In genomic region chr6:99568103-99568933, GRCh38 we compare ENCODE assay signal across 8 cellular contexts. TPM values are rescaled to one million over a fixed set of nuclear protein-coding genes. Genes with fewer than 3 reads are reported as not detected.
DNase-seq lines count a peak whose midpoint lies in the region; ATAC-seq and TF ChIP-seq lines count a peak whose summit lies in the region.

Gene CCNC (minus strand): TSS chr6:99568660. CDS start chr6:99568527, 133 bp downstream.

- intact Hi-C loops in activated T-helper 2 cell treated with anti-CD3 and anti-CD28 coated beads, Interferon-gamma antibody, Interleukin-2, Interleukin-4, amounts not matched to agents 10 μg/mL and 5 μg/mL and 100 μg/mL, durations not matched to agents 14 hours and 24 hours and 36 hours (cut with micrococcal nuclease): loop anchor here (1.0 kb wide), 3 partner anchors 47 to 143 kb away; partner anchors contain the start of genes PNISR and USP45
- intact Hi-C loops in natural killer cell (cut with micrococcal nuclease): loop anchor here (2.0 kb wide), 2 partner anchors 48 to 144 kb away; partner anchors contain the start of gene PNISR

- H3K4me3 ChIP-seq in DND-41 (ENCODE audit: low read depth in 1 of 2, low read length in 2 of 2) (peak within 1 kb of the TSS; percentile 88 to 95), Karpas-422 (ENCODE audit: low read length) (peak within 1 kb of the TSS; percentile 100)

- peaks cover 31% of the 10 kb centered on the region for H3K4me1 ChIP-seq in DND-41 (ENCODE audit: insufficient read depth, low read length)
- peaks cover 23% of the 10 kb centered on the region for H3K4me1 ChIP-seq in Karpas-422 (ENCODE audit: low read length)

- no peaks in the 10 kb centered on the region for H3K9me3 ChIP-seq in DND-41 (ENCODE audit: insufficient read depth, low read length, severe bottlenecking)
- H3K9me3 ChIP-seq in Karpas-422 (ENCODE audit: low read length): no peaks in the 10 kb centered on the region

- H3K4me3 Mint-ChIP-seq in activated T-helper 2 cell treated with anti-CD3 and anti-CD28 coated beads, Interferon-gamma antibody, Interleukin-2, Interleukin-4, amounts not matched to agents 10 μg/mL and 5 μg/mL and 100 μg/mL, durations not matched to agents 14 hours and 24 hours and 36 hours (ENCODE audit: low read depth): peak within 1 kb of the TSS; percentile 98
- peak within 1 kb of the TSS; percentile 100 for H3K4me3 Mint-ChIP-seq in natural killer cell

- H2AFZ ChIP-seq in DND-41 (ENCODE audit: low read depth, low read length) (peak within 1 kb of the TSS; percentile 80), Karpas-422 (ENCODE audit: low read length) (peak within 1 kb of the TSS; percentile 93)

- H3K4me1 Mint-ChIP-seq in activated T-helper 2 cell treated with anti-CD3 and anti-CD28 coated beads, Interferon-gamma antibody, Interleukin-2, Interleukin-4, amounts not matched to agents 10 μg/mL and 5 μg/mL and 100 μg/mL, durations not matched to agents 14 hours and 24 hours and 36 hours (ENCODE audit: low read depth): peaks cover 17% of the 10 kb centered on the region
- peaks cover 37 to 41% of the 10 kb centered on the region in 2 donors for H3K4me1 Mint-ChIP-seq in natural killer cell

- H3K9ac ChIP-seq in DND-41 (ENCODE audit: low read depth, low read length) (peak within 1 kb of the TSS; percentile 91), Karpas-422 (ENCODE audit: low read length) (peak within 1 kb of the TSS; percentile 100)

- peaks cover 2% of the 10 kb centered on the region for H3K27me3 Mint-ChIP-seq in activated T-helper 2 cell treated with anti-CD3 and anti-CD28 coated beads, Interferon-gamma antibody, Interleukin-2, Interleukin-4, amounts not matched to agents 10 μg/mL and 5 μg/mL and 100 μg/mL, durations not matched to agents 14 hours and 24 hours and 36 hours (ENCODE audit: low read depth)
- no peaks in the 10 kb centered on the region for H3K27me3 Mint-ChIP-seq in natural killer cell (ENCODE audit: low read depth in 2 of 2)

- TF ChIP-seq CTCF in DND-41 (IDR thresholded peaks at IDR 0.05; ENCODE audit: borderline replicate concordance, extremely low read depth, low read length, poor library complexity, severe bottlenecking): no peak
- TF ChIP-seq CTCF in RWPE1 (conservative IDR thresholded peaks at IDR 0.05; ENCODE audit: low read depth): no peak
- no peak for TF ChIP-seq CTCF in natural killer cell (IDR thresholded peaks at IDR 0.05)

- H3K4me2 ChIP-seq in DND-41 (ENCODE audit: insufficient read depth, low read length) (peak within 1 kb of the TSS; percentile 75), Karpas-422 (ENCODE audit: low read depth, low read length, poor library complexity, severe bottlenecking) (peak within 1 kb of the TSS; percentile 90)

- H4K20me1 ChIP-seq in DND-41 (ENCODE audit: insufficient read depth, low read length) (peaks cover 9% of the 10 kb centered on the region; the same call in 1 of the 2 replicates), Karpas-422 (ENCODE audit: insufficient read depth, low read depth, low read length) (peaks cover 13% of the 10 kb centered on the region; the same call in 1 of the 2 replicates)

- DNase-seq in DND-41 (peak; percentile 96), Karpas-422 (peak; percentile 98), RWPE1 (ENCODE audit: low spot score) (peak; percentile 96), fibroblast of peridontal ligament (ENCODE audit: extremely low read depth) (peak; percentile 97), natural killer cell (peak; percentile 84)
- peak; percentile 88 for DNase-seq in activated T-helper 2 cell treated with anti-CD3 and anti-CD28 coated beads, Interferon-gamma antibody, Interleukin-2, Interleukin-4, amounts not matched to agents 10 μg/mL and 5 μg/mL and 100 μg/mL, durations not matched to agents 14 hours and 24 hours and 36 hours (ENCODE audit: low spot score)
- peak; percentile 85 for DNase-seq in stimulated activated naive CD4-positive, alpha-beta T cell treated with Interleukin-2 at 50 U/mL for 16 hours (lab: John Stamatoyannopoulos, UW)

- ATAC-seq in DND-41 (ENCODE audit: insufficient read depth, low read depth) (peak; percentile 96), GM21825 (IDR thresholded peaks at IDR 0.05; ENCODE audit: unreplicated experiment) (peak; percentile 99), natural killer cell (peak; percentile 96 to 99 (median 98))

- H3K79me2 ChIP-seq in DND-41 (ENCODE audit: insufficient read depth, low read length) (peaks cover 52% of the 10 kb centered on the region), Karpas-422 (ENCODE audit: low read length) (peaks cover 51% of the 10 kb centered on the region)

- no peaks in the 10 kb centered on the region for H3K27me3 ChIP-seq in DND-41 (ENCODE audit: insufficient read depth, low read length, poor library complexity)
- H3K27me3 ChIP-seq in Karpas-422 (ENCODE audit: low read length): no peaks in the 10 kb centered on the region

- H3K36me3 Mint-ChIP-seq in activated T-helper 2 cell treated with anti-CD3 and anti-CD28 coated beads, Interferon-gamma antibody, Interleukin-2, Interleukin-4, amounts not matched to agents 10 μg/mL and 5 μg/mL and 100 μg/mL, durations not matched to agents 14 hours and 24 hours and 36 hours (ENCODE audit: low read depth): peaks cover 14% of the 10 kb centered on the region
- H3K36me3 Mint-ChIP-seq in natural killer cell: no peaks in the 10 kb centered on the region

- H3K9me3 Mint-ChIP-seq in activated T-helper 2 cell treated with anti-CD3 and anti-CD28 coated beads, Interferon-gamma antibody, Interleukin-2, Interleukin-4, amounts not matched to agents 10 μg/mL and 5 μg/mL and 100 μg/mL, durations not matched to agents 14 hours and 24 hours and 36 hours: no peaks in the 10 kb centered on the region
- no peaks in the 10 kb centered on the region for H3K9me3 Mint-ChIP-seq in natural killer cell

- CTCF ChIA-PET in RWPE1 (lab: Yijun Ruan, JAX): interaction anchor here (1.4 kb wide), 1 partner anchor 20 kb away, joined by 4 read pairs; no protein-coding TSS in a partner anchor

- POLR2A ChIA-PET in RWPE1 (lab: Yijun Ruan, JAX; ENCODE audit: low non-redundant PET): no interaction called here

- H3K27ac Mint-ChIP-seq in activated T-helper 2 cell treated with anti-CD3 and anti-CD28 coated beads, Interferon-gamma antibody, Interleukin-2, Interleukin-4, amounts not matched to agents 10 μg/mL and 5 μg/mL and 100 μg/mL, durations not matched to agents 14 hours and 24 hours and 36 hours: peak within 1 kb of the TSS; percentile 93
- peak within 1 kb of the TSS; percentile 97 for H3K27ac Mint-ChIP-seq in natural killer cell

- H3K36me3 ChIP-seq in DND-41 (ENCODE audit: insufficient read depth, low read length) (peaks cover 2% of the 10 kb centered on the region; the same call in 1 of the 2 replicates), Karpas-422 (ENCODE audit: insufficient read depth, low read length) (peaks cover 2% of the 10 kb centered on the region; the same call in 1 of the 2 replicates)

- H3K9me2 ChIP-seq in Karpas-422 (replicated peaks; ENCODE audit: insufficient read depth, low read length): no peaks in the 10 kb centered on the region

- H3K27ac ChIP-seq in DND-41 (ENCODE audit: low read length) (peak within 1 kb of the TSS; percentile 88), Karpas-422 (ENCODE audit: low read length) (peak within 1 kb of the TSS; percentile 66), RWPE1 (peak within 1 kb of the TSS; percentile 89)

RNA-seq across cellular contexts. Expression of gene CCNC, which starts in this region (rescaled TPM):
- total RNA-seq in Karpas-422 (2014; rRNA removed; shearing (Covaris generic); ENCODE audit: low replicate concordance): 65.0 and 104 TPM in 2 replicates
- 49.2 and 52.1 TPM in 2 replicates for total RNA-seq in activated T-helper 2 cell treated with anti-CD3 and anti-CD28 coated beads, Interferon-gamma antibody, Interleukin-2, Interleukin-4, amounts not matched to agents 10 μg/mL and 5 μg/mL and 100 μg/mL, durations not matched to agents 14 hours and 24 hours and 36 hours
- total RNA-seq in natural killer cell: 10 to 100 TPM; 46.9 to 58.3 (median 52.5) TPM

Comparison
In these comparisons a context has a peak if more than half of its experiments do, and no peak if none do; other contexts are left out.
1. Peak in every context shown above with its lines: DNase-seq, ATAC-seq, H3K4me3 ChIP-seq and H3K27ac ChIP-seq.